Comparison of ENCODE assay signal across 1 cellular context in genomic region chr3:109977903-109978302, GRCh38.
TF ChIP-seq lines count a peak whose summit lies in the region.

No MANE protein-coding gene starts in this region.

TF ChIP-seq in WTC11, 78 proteins besides CTCF, POLR2A, EP300 and RAD21 (continued from another document):
- TF ChIP-seq ERG (CRISPR knock-in tag; IDR thresholded peaks at IDR 0.05) (no peak), PRDM15 (CRISPR knock-in tag; IDR thresholded peaks at IDR 0.05) (no peak), FOXK1 (CRISPR knock-in tag; IDR thresholded peaks at IDR 0.05) (no peak), ZNF263 (CRISPR knock-in tag; IDR thresholded peaks at IDR 0.05; ENCODE audit: low read depth) (no peak), IRF2 (CRISPR knock-in tag; IDR thresholded peaks at IDR 0.05; ENCODE audit: borderline replicate concordance, low read depth) (no peak), NFYB (CRISPR knock-in tag; conservative IDR thresholded peaks at IDR 0.05; ENCODE audit: low read depth) (no peak), ZNF232 (CRISPR knock-in tag; IDR thresholded peaks at IDR 0.05) (no peak), FOXP4 (CRISPR knock-in tag; IDR thresholded peaks at IDR 0.05) (no peak), TEAD1 (CRISPR knock-in tag; IDR thresholded peaks at IDR 0.05) (no peak), TP53 (CRISPR knock-in tag; IDR thresholded peaks at IDR 0.05) (no peak), E2F5 (CRISPR knock-in tag; IDR thresholded peaks at IDR 0.05) (no peak), ATF6 (CRISPR knock-in tag; IDR thresholded peaks at IDR 0.05) (no peak), CDX4 (CRISPR knock-in tag; IDR thresholded peaks at IDR 0.05; ENCODE audit: borderline replicate concordance) (no peak)
TF ChIP-seq in WTC11: peak in this region for 0.
